Comparison of ENCODE assay signal across 1 cellular context in genomic region chr2:70088508-70089219, GRCh38.
TF ChIP-seq lines count a peak whose summit lies in the region.

No MANE protein-coding gene starts in this region.

TF ChIP-seq in HCT116, 20 proteins besides CTCF, POLR2A, EP300 and RAD21 (continued from another document):
- TF ChIP-seq REST (IDR thresholded peaks at IDR 0.05; ENCODE audit: low read depth) (no peak), JUND (IDR thresholded peaks at IDR 0.05) (no peak), EZH2 (IDR thresholded peaks at IDR 0.05) (no peak), MAX (IDR thresholded peaks at IDR 0.05) (no peak), FOSL1 (IDR thresholded peaks at IDR 0.05; ENCODE audit: low read depth) (no peak), ATF3 (IDR thresholded peaks at IDR 0.05) (no peak), EGR1 (IDR thresholded peaks at IDR 0.05; ENCODE audit: low read depth) (no peak), CBX3 (IDR thresholded peaks at IDR 0.05; ENCODE audit: low read depth) (no peak), POLR2AphosphoS5 (IDR thresholded peaks at IDR 0.05; ENCODE audit: low read depth, low read length) (no peak), ELF1 (IDR thresholded peaks at IDR 0.05; ENCODE audit: borderline replicate concordance, low read depth) (no peak)
TF ChIP-seq in HCT116: peak in this region for 0.
